Comparison of ENCODE assay signal across 2 cellular contexts in the genomic region with DNA sequence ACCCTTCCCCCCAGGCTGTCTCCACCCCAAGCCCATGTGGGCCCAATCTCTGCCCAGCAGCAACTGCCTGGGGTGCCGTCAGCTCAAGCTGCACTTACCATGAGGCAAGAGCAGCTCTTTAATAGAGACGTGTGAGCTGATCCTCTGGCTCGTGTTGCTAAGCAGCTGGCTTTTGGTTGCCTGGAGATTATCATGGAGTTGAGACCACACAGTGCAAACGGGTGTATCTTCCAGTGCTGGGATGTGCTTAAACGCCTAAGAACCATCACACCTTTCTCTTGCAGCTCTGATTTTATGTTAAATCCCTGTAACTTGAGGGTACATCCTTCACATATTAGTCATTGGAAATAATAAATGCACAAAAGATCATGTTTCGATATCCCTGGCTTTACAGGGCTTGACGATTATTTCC.
TF ChIP-seq lines count a peak whose summit lies in the region.

No MANE protein-coding gene starts in this region.

TF ChIP-seq in HEK293, 187 proteins besides CTCF, POLR2A, EP300 and RAD21 (continued from another document):
- TF ChIP-seq HOXD13 (CRISPR knock-in tag; IDR thresholded peaks at IDR 0.05; ENCODE audit: borderline replicate concordance) = no peak
- 0 out of 2 replicates have a peak, but pooled peaks have one; percentile 42 for TF ChIP-seq ZSCAN16 (tag by site-specific recombination; IDR thresholded peaks at IDR 0.05)
- TF ChIP-seq ZNF416 (tag by site-specific recombination; IDR thresholded peaks at IDR 0.05) = no peak

TF ChIP-seq in neural cell, 6 proteins besides CTCF, POLR2A, EP300 and RAD21 (continued from another document):
- TF ChIP-seq, protein P1, sequence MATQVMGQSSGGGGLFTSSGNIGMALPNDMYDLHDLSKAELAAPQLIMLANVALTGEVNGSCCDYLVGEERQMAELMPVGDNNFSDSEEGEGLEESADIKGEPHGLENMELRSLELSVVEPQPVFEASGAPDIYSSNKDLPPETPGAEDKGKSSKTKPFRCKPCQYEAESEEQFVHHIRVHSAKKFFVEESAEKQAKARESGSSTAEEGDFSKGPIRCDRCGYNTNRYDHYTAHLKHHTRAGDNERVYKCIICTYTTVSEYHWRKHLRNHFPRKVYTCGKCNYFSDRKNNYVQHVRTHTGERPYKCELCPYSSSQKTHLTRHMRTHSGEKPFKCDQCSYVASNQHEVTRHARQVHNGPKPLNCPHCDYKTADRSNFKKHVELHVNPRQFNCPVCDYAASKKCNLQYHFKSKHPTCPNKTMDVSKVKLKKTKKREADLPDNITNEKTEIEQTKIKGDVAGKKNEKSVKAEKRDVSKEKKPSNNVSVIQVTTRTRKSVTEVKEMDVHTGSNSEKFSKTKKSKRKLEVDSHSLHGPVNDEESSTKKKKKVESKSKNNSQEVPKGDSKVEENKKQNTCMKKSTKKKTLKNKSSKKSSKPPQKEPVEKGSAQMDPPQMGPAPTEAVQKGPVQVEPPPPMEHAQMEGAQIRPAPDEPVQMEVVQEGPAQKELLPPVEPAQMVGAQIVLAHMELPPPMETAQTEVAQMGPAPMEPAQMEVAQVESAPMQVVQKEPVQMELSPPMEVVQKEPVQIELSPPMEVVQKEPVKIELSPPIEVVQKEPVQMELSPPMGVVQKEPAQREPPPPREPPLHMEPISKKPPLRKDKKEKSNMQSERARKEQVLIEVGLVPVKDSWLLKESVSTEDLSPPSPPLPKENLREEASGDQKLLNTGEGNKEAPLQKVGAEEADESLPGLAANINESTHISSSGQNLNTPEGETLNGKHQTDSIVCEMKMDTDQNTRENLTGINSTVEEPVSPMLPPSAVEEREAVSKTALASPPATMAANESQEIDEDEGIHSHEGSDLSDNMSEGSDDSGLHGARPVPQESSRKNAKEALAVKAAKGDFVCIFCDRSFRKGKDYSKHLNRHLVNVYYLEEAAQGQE (IDR thresholded peaks at IDR 0.05; ENCODE audit: borderline replicate concordance) = peak; percentile 54
- TF ChIP-seq EZH2 (IDR thresholded peaks at IDR 0.05; ENCODE audit: borderline replicate concordance, insufficient read depth, low read length, poor library complexity, severe bottlenecking) = no peak
